Comparison of ENCODE assay signal across 2 cellular contexts in the genomic region with DNA sequence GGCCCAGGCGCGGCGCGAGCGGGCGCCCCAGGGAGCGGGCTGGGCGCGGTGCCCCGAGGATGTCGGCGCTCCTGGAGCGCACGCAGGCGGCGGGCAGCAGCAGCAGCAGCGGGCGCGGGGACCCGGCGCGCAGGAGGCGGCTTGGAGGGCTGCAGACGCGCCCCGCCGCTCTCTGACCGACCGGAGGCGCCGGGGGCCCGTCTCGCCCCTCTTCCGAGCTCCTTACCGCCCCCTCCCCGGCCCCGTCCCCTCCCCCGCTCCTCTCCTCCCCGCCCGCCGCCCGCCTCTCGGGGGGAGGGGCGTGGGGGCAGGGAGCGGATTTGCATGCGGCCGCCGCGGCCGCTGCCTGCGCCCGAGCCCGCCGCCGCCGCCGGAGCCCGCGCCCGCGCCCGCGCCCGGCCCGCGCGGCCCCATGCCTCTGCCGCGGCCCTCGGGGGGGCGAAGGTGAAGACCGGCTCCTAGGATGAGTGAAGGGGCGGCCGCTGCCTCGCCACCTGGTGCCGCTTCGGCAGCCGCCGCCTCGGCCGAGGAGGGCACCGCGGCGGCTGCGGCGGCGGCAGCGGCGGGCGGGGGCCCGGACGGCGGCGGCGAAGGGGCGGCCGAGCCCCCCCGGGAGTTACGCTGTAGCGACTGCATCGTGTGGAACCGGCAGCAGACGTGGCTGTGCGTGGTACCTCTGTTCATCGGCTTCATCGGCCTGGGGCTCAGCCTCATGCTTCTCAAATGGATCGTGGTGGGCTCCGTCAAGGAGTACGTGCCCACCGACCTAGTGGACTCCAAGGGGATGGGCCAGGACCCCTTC.
TF ChIP-seq lines count a peak whose summit lies in the region.

A gene (plus strand): TSS at position 317 of the 802 bp plus-strand sequence.

TF ChIP-seq in liver, 16 proteins besides CTCF, POLR2A, EP300 and RAD21 (continued from another document):
- TF ChIP-seq, protein P1, sequence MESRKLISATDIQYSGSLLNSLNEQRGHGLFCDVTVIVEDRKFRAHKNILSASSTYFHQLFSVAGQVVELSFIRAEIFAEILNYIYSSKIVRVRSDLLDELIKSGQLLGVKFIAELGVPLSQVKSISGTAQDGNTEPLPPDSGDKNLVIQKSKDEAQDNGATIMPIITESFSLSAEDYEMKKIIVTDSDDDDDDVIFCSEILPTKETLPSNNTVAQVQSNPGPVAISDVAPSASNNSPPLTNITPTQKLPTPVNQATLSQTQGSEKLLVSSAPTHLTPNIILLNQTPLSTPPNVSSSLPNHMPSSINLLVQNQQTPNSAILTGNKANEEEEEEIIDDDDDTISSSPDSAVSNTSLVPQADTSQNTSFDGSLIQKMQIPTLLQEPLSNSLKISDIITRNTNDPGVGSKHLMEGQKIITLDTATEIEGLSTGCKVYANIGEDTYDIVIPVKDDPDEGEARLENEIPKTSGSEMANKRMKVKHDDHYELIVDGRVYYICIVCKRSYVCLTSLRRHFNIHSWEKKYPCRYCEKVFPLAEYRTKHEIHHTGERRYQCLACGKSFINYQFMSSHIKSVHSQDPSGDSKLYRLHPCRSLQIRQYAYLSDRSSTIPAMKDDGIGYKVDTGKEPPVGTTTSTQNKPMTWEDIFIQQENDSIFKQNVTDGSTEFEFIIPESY (IDR thresholded peaks at IDR 0.05), result no peak
- TF ChIP-seq, protein P2, sequence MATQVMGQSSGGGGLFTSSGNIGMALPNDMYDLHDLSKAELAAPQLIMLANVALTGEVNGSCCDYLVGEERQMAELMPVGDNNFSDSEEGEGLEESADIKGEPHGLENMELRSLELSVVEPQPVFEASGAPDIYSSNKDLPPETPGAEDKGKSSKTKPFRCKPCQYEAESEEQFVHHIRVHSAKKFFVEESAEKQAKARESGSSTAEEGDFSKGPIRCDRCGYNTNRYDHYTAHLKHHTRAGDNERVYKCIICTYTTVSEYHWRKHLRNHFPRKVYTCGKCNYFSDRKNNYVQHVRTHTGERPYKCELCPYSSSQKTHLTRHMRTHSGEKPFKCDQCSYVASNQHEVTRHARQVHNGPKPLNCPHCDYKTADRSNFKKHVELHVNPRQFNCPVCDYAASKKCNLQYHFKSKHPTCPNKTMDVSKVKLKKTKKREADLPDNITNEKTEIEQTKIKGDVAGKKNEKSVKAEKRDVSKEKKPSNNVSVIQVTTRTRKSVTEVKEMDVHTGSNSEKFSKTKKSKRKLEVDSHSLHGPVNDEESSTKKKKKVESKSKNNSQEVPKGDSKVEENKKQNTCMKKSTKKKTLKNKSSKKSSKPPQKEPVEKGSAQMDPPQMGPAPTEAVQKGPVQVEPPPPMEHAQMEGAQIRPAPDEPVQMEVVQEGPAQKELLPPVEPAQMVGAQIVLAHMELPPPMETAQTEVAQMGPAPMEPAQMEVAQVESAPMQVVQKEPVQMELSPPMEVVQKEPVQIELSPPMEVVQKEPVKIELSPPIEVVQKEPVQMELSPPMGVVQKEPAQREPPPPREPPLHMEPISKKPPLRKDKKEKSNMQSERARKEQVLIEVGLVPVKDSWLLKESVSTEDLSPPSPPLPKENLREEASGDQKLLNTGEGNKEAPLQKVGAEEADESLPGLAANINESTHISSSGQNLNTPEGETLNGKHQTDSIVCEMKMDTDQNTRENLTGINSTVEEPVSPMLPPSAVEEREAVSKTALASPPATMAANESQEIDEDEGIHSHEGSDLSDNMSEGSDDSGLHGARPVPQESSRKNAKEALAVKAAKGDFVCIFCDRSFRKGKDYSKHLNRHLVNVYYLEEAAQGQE (IDR thresholded peaks at IDR 0.05), result no peak
- TF ChIP-seq SP1 (IDR thresholded peaks at IDR 0.05), result no peak
- TF ChIP-seq EGR1 (IDR thresholded peaks at IDR 0.05; ENCODE audit: low read depth in 2 of 2), result no peak
TF ChIP-seq in liver: peak in this region for 0.

TF ChIP-seq in HepG2, 621 proteins besides CTCF, POLR2A, EP300 and RAD21 (continued from another document):
- no peak for TF ChIP-seq RXRB (CRISPR knock-in tag; IDR thresholded peaks at IDR 0.05; ENCODE audit: borderline replicate concordance)
- no peak for TF ChIP-seq SYNCRIP (IDR thresholded peaks at IDR 0.05; ENCODE audit: insufficient read depth, low read depth, low read length)
